Comparison of ENCODE assay signal across 1 cellular context in the genomic region with DNA sequence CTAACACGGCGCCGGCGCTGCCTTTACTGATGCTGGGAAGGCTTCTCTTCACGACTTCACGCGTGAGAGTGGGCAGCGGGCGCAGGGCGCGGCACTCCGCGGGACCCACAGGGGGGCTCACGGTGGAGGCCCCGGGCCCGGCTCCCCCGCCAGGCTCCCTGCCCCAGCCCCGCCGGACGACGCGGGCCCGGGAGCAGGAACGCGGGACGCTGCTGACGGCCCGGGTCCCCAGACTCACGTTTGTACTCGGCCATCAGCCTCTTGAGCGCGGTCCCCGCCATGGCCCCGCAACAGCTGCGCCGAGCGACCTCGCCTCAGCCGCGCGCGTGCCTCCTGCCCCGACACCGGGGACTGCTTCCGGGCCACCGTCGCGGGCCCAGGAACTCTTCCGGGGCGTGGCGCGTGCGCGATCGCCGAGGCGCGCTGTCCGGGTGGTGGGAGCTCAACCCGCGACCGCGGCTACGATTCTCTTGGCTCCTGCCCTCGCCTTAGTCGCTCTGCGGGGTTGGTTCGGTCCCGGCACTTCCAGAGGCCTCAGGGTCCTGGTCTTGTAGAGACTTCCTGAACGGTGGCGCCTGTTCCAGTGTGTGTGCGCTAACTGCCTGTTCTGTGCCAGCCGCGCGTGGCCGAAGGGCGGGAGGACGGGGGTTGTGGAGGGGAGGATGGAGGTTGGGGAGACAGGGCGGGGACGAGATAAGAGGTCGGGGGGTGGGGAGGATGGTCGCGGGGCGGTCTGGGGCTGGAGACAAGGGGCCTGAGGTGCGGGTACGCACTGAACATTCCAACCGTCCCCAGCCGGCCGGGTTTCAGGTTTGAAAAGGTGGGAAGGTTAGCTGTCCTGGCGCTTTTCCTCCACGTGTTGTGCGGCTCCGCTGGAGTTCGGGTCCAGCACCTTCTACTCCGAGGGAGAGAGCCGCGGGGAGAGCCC.
TF ChIP-seq lines count a peak whose summit lies in the region.

A gene with protein sequence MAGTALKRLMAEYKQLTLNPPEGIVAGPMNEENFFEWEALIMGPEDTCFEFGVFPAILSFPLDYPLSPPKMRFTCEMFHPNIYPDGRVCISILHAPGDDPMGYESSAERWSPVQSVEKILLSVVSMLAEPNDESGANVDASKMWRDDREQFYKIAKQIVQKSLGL (minus strand): TSS at position 353 of the 928 bp plus-strand sequence. CDS start 72 bp downstream, at position 281.

TF ChIP-seq in HepG2, 621 proteins besides CTCF, POLR2A, EP300 and RAD21 (continued from another document and continues in another):
- TF ChIP-seq, protein P1, sequence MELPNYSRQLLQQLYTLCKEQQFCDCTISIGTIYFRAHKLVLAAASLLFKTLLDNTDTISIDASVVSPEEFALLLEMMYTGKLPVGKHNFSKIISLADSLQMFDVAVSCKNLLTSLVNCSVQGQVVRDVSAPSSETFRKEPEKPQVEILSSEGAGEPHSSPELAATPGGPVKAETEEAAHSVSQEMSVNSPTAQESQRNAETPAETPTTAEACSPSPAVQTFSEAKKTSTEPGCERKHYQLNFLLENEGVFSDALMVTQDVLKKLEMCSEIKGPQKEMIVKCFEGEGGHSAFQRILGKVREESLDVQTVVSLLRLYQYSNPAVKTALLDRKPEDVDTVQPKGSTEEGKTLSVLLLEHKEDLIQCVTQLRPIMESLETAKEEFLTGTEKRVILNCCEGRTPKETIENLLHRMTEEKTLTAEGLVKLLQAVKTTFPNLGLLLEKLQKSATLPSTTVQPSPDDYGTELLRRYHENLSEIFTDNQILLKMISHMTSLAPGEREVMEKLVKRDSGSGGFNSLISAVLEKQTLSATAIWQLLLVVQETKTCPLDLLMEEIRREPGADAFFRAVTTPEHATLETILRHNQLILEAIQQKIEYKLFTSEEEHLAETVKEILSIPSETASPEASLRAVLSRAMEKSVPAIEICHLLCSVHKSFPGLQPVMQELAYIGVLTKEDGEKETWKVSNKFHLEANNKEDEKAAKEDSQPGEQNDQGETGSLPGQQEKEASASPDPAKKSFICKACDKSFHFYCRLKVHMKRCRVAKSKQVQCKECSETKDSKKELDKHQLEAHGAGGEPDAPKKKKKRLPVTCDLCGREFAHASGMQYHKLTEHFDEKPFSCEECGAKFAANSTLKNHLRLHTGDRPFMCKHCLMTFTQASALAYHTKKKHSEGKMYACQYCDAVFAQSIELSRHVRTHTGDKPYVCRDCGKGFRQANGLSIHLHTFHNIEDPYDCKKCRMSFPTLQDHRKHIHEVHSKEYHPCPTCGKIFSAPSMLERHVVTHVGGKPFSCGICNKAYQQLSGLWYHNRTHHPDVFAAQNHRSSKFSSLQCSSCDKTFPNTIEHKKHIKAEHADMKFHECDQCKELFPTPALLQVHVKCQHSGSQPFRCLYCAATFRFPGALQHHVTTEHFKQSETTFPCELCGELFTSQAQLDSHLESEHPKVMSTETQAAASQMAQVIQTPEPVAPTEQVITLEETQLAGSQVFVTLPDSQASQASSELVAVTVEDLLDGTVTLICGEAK (IDR thresholded peaks at IDR 0.05) = peak; percentile 69; the same call in 1 of the 2 replicates
- TF ChIP-seq, protein P1 (CRISPR knock-in tag; IDR thresholded peaks at IDR 0.05) = peak; percentile 65
- TF ChIP-seq RBFOX2 (IDR thresholded peaks at IDR 0.05; ENCODE audit: low read depth, low read length) = peak; percentile 93
- 0 out of 2 replicates have a peak, but pooled peaks have one; percentile 47 for TF ChIP-seq ZNF205 (CRISPR knock-in tag; IDR thresholded peaks at IDR 0.05)
- TF ChIP-seq PCBP2 (optimal IDR thresholded peaks at IDR 0.05; ENCODE audit: low read depth, low read length, poor library complexity, severe bottlenecking) = no peak
- TF ChIP-seq MED8 (CRISPR knock-in tag; IDR thresholded peaks at IDR 0.05; ENCODE audit: insufficient replicate concordance) = peak; percentile 65
- TF ChIP-seq NRL (CRISPR knock-in tag; IDR thresholded peaks at IDR 0.05; ENCODE audit: borderline replicate concordance) = peak; percentile 32; the same call in 1 of the 2 replicates
- TF ChIP-seq ZNF747 (CRISPR knock-in tag; IDR thresholded peaks at IDR 0.05; ENCODE audit: borderline replicate concordance) = peak; percentile 60; the same call in 1 of the 2 replicates
- TF ChIP-seq NBN (conservative IDR thresholded peaks at IDR 0.05) = no peak
- TF ChIP-seq ZNF577 (CRISPR knock-in tag; IDR thresholded peaks at IDR 0.05; ENCODE audit: borderline replicate concordance, low read depth) = no peak
- no peak for TF ChIP-seq ZNF572 (CRISPR knock-in tag; IDR thresholded peaks at IDR 0.05)
- TF ChIP-seq, protein P2, sequence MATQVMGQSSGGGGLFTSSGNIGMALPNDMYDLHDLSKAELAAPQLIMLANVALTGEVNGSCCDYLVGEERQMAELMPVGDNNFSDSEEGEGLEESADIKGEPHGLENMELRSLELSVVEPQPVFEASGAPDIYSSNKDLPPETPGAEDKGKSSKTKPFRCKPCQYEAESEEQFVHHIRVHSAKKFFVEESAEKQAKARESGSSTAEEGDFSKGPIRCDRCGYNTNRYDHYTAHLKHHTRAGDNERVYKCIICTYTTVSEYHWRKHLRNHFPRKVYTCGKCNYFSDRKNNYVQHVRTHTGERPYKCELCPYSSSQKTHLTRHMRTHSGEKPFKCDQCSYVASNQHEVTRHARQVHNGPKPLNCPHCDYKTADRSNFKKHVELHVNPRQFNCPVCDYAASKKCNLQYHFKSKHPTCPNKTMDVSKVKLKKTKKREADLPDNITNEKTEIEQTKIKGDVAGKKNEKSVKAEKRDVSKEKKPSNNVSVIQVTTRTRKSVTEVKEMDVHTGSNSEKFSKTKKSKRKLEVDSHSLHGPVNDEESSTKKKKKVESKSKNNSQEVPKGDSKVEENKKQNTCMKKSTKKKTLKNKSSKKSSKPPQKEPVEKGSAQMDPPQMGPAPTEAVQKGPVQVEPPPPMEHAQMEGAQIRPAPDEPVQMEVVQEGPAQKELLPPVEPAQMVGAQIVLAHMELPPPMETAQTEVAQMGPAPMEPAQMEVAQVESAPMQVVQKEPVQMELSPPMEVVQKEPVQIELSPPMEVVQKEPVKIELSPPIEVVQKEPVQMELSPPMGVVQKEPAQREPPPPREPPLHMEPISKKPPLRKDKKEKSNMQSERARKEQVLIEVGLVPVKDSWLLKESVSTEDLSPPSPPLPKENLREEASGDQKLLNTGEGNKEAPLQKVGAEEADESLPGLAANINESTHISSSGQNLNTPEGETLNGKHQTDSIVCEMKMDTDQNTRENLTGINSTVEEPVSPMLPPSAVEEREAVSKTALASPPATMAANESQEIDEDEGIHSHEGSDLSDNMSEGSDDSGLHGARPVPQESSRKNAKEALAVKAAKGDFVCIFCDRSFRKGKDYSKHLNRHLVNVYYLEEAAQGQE (IDR thresholded peaks at IDR 0.05; ENCODE audit: borderline replicate concordance in 1 of 2, low read depth in 1 of 2, low read length in 2 of 2) = no peak
- TF ChIP-seq ZNF546 (CRISPR knock-in tag; conservative IDR thresholded peaks at IDR 0.05) = no peak; the same call in 1 of the 2 replicates
- TF ChIP-seq POGZ (CRISPR knock-in tag; IDR thresholded peaks at IDR 0.05) = 0 out of 2 replicates have a peak, but pooled peaks have one; percentile 19
- TF ChIP-seq PAWR (CRISPR knock-in tag; IDR thresholded peaks at IDR 0.05; ENCODE audit: borderline replicate concordance) = no peak
- TF ChIP-seq RFXANK (CRISPR knock-in tag; IDR thresholded peaks at IDR 0.05) = peak; percentile 62; the same call in 1 of the 2 replicates
- TF ChIP-seq CC2D1A (CRISPR knock-in tag; IDR thresholded peaks at IDR 0.05) = 0 out of 2 replicates have a peak, but pooled peaks have one; percentile 42
- TF ChIP-seq ETV6 (CRISPR knock-in tag; conservative IDR thresholded peaks at IDR 0.05) = 0 out of 2 replicates have a peak, but pooled peaks have one; percentile 20
- TF ChIP-seq, protein P3, sequence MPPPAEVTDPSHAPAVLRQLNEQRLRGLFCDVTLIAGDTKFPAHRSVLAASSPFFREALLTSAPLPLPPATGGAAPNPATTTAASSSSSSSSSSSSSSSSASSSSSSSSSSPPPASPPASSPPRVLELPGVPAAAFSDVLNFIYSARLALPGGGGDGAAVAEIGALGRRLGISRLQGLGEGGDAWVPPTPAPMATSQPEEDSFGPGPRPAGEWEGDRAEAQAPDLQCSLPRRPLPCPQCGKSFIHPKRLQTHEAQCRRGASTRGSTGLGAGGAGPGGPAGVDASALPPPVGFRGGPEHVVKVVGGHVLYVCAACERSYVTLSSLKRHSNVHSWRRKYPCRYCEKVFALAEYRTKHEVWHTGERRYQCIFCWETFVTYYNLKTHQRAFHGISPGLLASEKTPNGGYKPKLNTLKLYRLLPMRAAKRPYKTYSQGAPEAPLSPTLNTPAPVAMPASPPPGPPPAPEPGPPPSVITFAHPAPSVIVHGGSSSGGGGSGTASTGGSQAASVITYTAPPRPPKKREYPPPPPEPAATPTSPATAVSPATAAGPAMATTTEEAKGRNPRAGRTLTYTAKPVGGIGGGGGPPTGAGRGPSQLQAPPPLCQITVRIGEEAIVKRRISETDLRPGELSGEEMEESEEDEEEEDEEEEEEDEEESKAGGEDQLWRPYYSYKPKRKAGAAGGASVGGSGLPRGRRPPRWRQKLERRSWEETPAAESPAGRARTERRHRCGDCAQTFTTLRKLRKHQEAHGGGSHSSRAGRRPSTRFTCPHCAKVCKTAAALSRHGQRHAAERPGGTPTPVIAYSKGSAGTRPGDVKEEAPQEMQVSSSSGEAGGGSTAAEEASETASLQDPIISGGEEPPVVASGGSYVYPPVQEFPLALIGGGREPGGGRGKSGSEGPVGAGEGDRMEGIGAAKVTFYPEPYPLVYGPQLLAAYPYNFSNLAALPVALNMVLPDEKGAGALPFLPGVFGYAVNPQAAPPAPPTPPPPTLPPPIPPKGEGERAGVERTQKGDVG (CRISPR knock-in tag; IDR thresholded peaks at IDR 0.05; ENCODE audit: borderline replicate concordance) = no peak
- TF ChIP-seq ZNF615 (CRISPR knock-in tag; IDR thresholded peaks at IDR 0.05; ENCODE audit: borderline replicate concordance) = no peak
- no peak for TF ChIP-seq HNF4A (CRISPR knock-in tag; IDR thresholded peaks at IDR 0.05)
- TF ChIP-seq TCF12 (IDR thresholded peaks at IDR 0.05) = no peak
- TF ChIP-seq TCF12 (CRISPR knock-in tag; IDR thresholded peaks at IDR 0.05) = no peak
- no peak for TF ChIP-seq GPN1 (CRISPR knock-in tag; IDR thresholded peaks at IDR 0.05; ENCODE audit: borderline replicate concordance)
- TF ChIP-seq U2AF2 (IDR thresholded peaks at IDR 0.05; ENCODE audit: low read depth, low read length) = no peak
- peak; percentile 55; the same call in 1 of the 2 replicates for TF ChIP-seq SP4 (CRISPR knock-in tag; IDR thresholded peaks at IDR 0.05)
- TF ChIP-seq, protein P4, sequence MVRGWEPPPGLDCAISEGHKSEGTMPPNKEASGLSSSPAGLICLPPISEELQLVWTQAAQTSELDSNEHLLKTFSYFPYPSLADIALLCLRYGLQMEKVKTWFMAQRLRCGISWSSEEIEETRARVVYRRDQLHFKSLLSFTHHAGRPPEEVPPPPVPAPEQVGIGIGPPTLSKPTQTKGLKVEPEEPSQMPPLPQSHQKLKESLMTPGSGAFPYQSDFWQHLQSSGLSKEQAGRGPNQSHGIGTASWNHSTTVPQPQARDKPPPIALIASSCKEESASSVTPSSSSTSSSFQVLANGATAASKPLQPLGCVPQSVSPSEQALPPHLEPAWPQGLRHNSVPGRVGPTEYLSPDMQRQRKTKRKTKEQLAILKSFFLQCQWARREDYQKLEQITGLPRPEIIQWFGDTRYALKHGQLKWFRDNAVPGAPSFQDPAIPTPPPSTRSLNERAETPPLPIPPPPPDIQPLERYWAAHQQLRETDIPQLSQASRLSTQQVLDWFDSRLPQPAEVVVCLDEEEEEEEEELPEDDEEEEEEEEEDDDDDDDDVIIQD (CRISPR knock-in tag; IDR thresholded peaks at IDR 0.05; ENCODE audit: low read depth) = no peak
- TF ChIP-seq, protein P5, sequence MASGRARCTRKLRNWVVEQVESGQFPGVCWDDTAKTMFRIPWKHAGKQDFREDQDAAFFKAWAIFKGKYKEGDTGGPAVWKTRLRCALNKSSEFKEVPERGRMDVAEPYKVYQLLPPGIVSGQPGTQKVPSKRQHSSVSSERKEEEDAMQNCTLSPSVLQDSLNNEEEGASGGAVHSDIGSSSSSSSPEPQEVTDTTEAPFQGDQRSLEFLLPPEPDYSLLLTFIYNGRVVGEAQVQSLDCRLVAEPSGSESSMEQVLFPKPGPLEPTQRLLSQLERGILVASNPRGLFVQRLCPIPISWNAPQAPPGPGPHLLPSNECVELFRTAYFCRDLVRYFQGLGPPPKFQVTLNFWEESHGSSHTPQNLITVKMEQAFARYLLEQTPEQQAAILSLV (CRISPR knock-in tag; IDR thresholded peaks at IDR 0.05; ENCODE audit: borderline replicate concordance) = peak; percentile 83
- TF ChIP-seq DR1 (CRISPR knock-in tag; IDR thresholded peaks at IDR 0.05) = peak; percentile 50; the same call in 1 of the 2 replicates
- TF ChIP-seq, protein P6, sequence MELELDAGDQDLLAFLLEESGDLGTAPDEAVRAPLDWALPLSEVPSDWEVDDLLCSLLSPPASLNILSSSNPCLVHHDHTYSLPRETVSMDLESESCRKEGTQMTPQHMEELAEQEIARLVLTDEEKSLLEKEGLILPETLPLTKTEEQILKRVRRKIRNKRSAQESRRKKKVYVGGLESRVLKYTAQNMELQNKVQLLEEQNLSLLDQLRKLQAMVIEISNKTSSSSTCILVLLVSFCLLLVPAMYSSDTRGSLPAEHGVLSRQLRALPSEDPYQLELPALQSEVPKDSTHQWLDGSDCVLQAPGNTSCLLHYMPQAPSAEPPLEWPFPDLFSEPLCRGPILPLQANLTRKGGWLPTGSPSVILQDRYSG (CRISPR knock-in tag; IDR thresholded peaks at IDR 0.05) = peak; percentile 61; the same call in 1 of the 2 replicates
- no peak; the same call in 1 of the 2 replicates for TF ChIP-seq ZNF790 (CRISPR knock-in tag; IDR thresholded peaks at IDR 0.05; ENCODE audit: borderline replicate concordance)
- TF ChIP-seq ZNF670 (CRISPR knock-in tag; IDR thresholded peaks at IDR 0.05; ENCODE audit: borderline replicate concordance) = peak; percentile 68; the same call in 1 of the 2 replicates
- TF ChIP-seq HDAC2 (CRISPR knock-in tag; IDR thresholded peaks at IDR 0.05) = peak; percentile 65; the same call in 1 of the 2 replicates
- TF ChIP-seq AGO2 (optimal IDR thresholded peaks at IDR 0.05; ENCODE audit: low read depth, low read length) = peak; percentile 47
